8 cellular contexts compared by ENCODE assay signal in genomic region chr17:46770439-46770817, GRCh38. TPM values are rescaled to one million over a fixed set of nuclear protein-coding genes. Genes with fewer than 3 reads are reported as not detected.
DNase-seq lines count a peak whose midpoint lies in the region; ATAC-seq and TF ChIP-seq lines count a peak whose summit lies in the region.

No MANE protein-coding gene starts in this region.

- in situ Hi-C loops in brain microvascular endothelial cell (cut with HindIII; ENCODE audit: low pct_ligation_motif_present, low sequenced_read_pairs) = no loop called here

- H3K27ac Mint-ChIP-seq in activated naive CD4-positive, alpha-beta T cell treated with anti-CD3 and anti-CD28 coated beads, Interleukin-2, amount 10 ng/mL, durations not matched to agents 7 days and 5 days = no peak overlapping the region
- no peak overlapping the region for H3K27ac Mint-ChIP-seq in activated CD8-positive, alpha-beta T cell treated with anti-CD3 and anti-CD28 coated beads, Interleukin-2, amount 10 ng/mL, durations not matched to agents 7 days and 5 days

- peaks cover 20% of the 10 kb centered on the region for H3K4me1 Mint-ChIP-seq in activated naive CD4-positive, alpha-beta T cell treated with anti-CD3 and anti-CD28 coated beads, Interleukin-2, amount 10 ng/mL, durations not matched to agents 7 days and 5 days
- peaks cover 29% of the 10 kb centered on the region for H3K4me1 Mint-ChIP-seq in activated CD8-positive, alpha-beta T cell treated with anti-CD3 and anti-CD28 coated beads, Interleukin-2, amount 10 ng/mL, durations not matched to agents 7 days and 5 days (ENCODE audit: low read depth)

- CTCF ChIA-PET in activated naive CD4-positive, alpha-beta T cell treated with anti-CD3 and anti-CD28 coated beads, Interleukin-2, amount 10 ng/mL, durations not matched to agents 7 days and 5 days (lab: Charles Lee) = no interaction called here
- CTCF ChIA-PET in activated CD8-positive, alpha-beta T cell treated with anti-CD3 and anti-CD28 coated beads, Interleukin-2, amount 10 ng/mL, durations not matched to agents 7 days and 5 days (lab: Charles Lee) = no interaction called here

- POLR2A ChIA-PET in activated CD8-positive, alpha-beta T cell treated with anti-CD3 and anti-CD28 coated beads, Interleukin-2, amount 10 ng/mL, durations not matched to agents 7 days and 5 days (lab: Charles Lee) = no interaction called here

- H3K36me3 Mint-ChIP-seq in activated naive CD4-positive, alpha-beta T cell treated with anti-CD3 and anti-CD28 coated beads, Interleukin-2, amount 10 ng/mL, durations not matched to agents 7 days and 5 days = no peaks in the 10 kb centered on the region
- H3K36me3 Mint-ChIP-seq in activated CD8-positive, alpha-beta T cell treated with anti-CD3 and anti-CD28 coated beads, Interleukin-2, amount 10 ng/mL, durations not matched to agents 7 days and 5 days (ENCODE audit: low read depth) = no peaks in the 10 kb centered on the region

- H3K4me1 ChIP-seq in liver (ENCODE audit: control insufficient read depth in 4 of 4, insufficient read depth in 4 of 4, low read length in 3 of 4) (peaks cover 10 to 21% (median 18%) of the 10 kb centered on the region in 4 donors), stomach smooth muscle (ENCODE audit: control insufficient read depth, insufficient read depth, low read length) (peaks cover 19% of the 10 kb centered on the region)

- 79% methylated on average over 14 of the region's 14 CpGs for WGBS in liver

- TF ChIP-seq RAD21 in liver (IDR thresholded peaks at IDR 0.05) = no peak

- H3K27me3 ChIP-seq in liver (ENCODE audit: control insufficient read depth in 4 of 4, insufficient read depth in 4 of 4, low read length in 3 of 4) (no peaks in the 10 kb centered on the region), stomach smooth muscle (ENCODE audit: control insufficient read depth in 1 of 2, insufficient read depth in 2 of 2, low read length in 2 of 2) (peaks cover 0 to 14% of the 10 kb centered on the region in 2 donors), brain microvascular endothelial cell (replicated peaks) (no peaks in the 10 kb centered on the region)

- peaks cover 90% of the 10 kb centered on the region for H3K27me3 Mint-ChIP-seq in activated naive CD4-positive, alpha-beta T cell treated with anti-CD3 and anti-CD28 coated beads, Interleukin-2, amount 10 ng/mL, durations not matched to agents 7 days and 5 days
- H3K27me3 Mint-ChIP-seq in activated CD8-positive, alpha-beta T cell treated with anti-CD3 and anti-CD28 coated beads, Interleukin-2, amount 10 ng/mL, durations not matched to agents 7 days and 5 days (ENCODE audit: low read depth) = peaks cover 35% of the 10 kb centered on the region

- H3K9me3 Mint-ChIP-seq in activated naive CD4-positive, alpha-beta T cell treated with anti-CD3 and anti-CD28 coated beads, Interleukin-2, amount 10 ng/mL, durations not matched to agents 7 days and 5 days = no peaks in the 10 kb centered on the region
- H3K9me3 Mint-ChIP-seq in activated CD8-positive, alpha-beta T cell treated with anti-CD3 and anti-CD28 coated beads, Interleukin-2, amount 10 ng/mL, durations not matched to agents 7 days and 5 days (ENCODE audit: insufficient read depth) = no peaks in the 10 kb centered on the region

- H3K9me3 ChIP-seq in liver (ENCODE audit: control insufficient read depth in 4 of 4, low read length in 3 of 4) (no peaks in the 10 kb centered on the region), stomach smooth muscle (ENCODE audit: control insufficient read depth in 2 of 2, low read length in 2 of 2) (no peaks in the 10 kb centered on the region)

- no peak for ATAC-seq in activated CD8-positive, alpha-beta T cell treated with anti-CD3 and anti-CD28 coated beads, Interleukin-2, amount 10 ng/mL, durations not matched to agents 7 days and 5 days

- peak overlapping the region in 1 of 2 donors; percentile 88 for H3K27ac ChIP-seq in liver (ENCODE audit: low read depth in 1 of 2, low read length in 2 of 2)
- H3K27ac ChIP-seq in stomach smooth muscle (ENCODE audit: low read length) = peak overlapping the region; percentile 18
- no peak overlapping the region for H3K27ac ChIP-seq in brain microvascular endothelial cell

- peak overlapping the region in 1 of 2 donors; percentile 37 for H3K9ac ChIP-seq in liver (ENCODE audit: low read depth in 1 of 2, low read length in 2 of 2)
- H3K9ac ChIP-seq in stomach smooth muscle (ENCODE audit: low read length in 2 of 2) = no peak overlapping the region

- H3K4me3 ChIP-seq in liver (ENCODE audit: low read depth in 1 of 3, low read length in 3 of 3) (peak overlapping the region; percentile 35 to 80 (median 78)), stomach smooth muscle (ENCODE audit: low read length in 2 of 2) (peak overlapping the region in 1 of 2 donors; percentile 68), brain microvascular endothelial cell (ENCODE audit: low read depth, low read length) (no peak overlapping the region)

- TF ChIP-seq CTCF in liver (IDR thresholded peaks at IDR 0.05; ENCODE audit: low read depth, low read length, missing input control) (no peak), brain microvascular endothelial cell (IDR thresholded peaks at IDR 0.05; ENCODE audit: low read depth, low read length, missing control alignments) (no peak)

- peaks cover 0 to 2% (median 0%) of the 10 kb centered on the region in 4 donors for H3K36me3 ChIP-seq in liver (ENCODE audit: control insufficient read depth in 4 of 4, insufficient read depth in 3 of 4, low read depth in 1 of 4, low read length in 3 of 4)
- H3K36me3 ChIP-seq in stomach smooth muscle (ENCODE audit: control insufficient read depth in 2 of 2, insufficient read depth in 2 of 2, low read length in 2 of 2) = no peaks in the 10 kb centered on the region
- no peaks in the 10 kb centered on the region for H3K36me3 ChIP-seq in brain microvascular endothelial cell (replicated peaks)

- no peak for DNase-seq in activated naive CD4-positive, alpha-beta T cell treated with anti-CD3 and anti-CD28 coated beads, Interleukin-2, amount 10 ng/mL, durations not matched to agents 7 days and 5 days
- no peak for DNase-seq in activated naive CD4-positive, alpha-beta T cell treated with Interleukin-2 at 50 U/mL for 16 hours
- no peak for DNase-seq in activated CD8-positive, alpha-beta T cell treated with anti-CD3 and anti-CD28 coated beads, Interleukin-2, amount 10 ng/mL, durations not matched to agents 7 days and 5 days
- no peak for DNase-seq in brain microvascular endothelial cell
- DNase-seq in central memory CD4-positive, alpha-beta T cell = no peak
- no peak for DNase-seq in NCI-H1092 treated with DMSO at 0.1 percent for 48 hours (lab: John Stamatoyannopoulos, UW)

- H3K4me3 Mint-ChIP-seq in activated naive CD4-positive, alpha-beta T cell treated with anti-CD3 and anti-CD28 coated beads, Interleukin-2, amount 10 ng/mL, durations not matched to agents 7 days and 5 days = peak overlapping the region; percentile 41
- H3K4me3 Mint-ChIP-seq in activated CD8-positive, alpha-beta T cell treated with anti-CD3 and anti-CD28 coated beads, Interleukin-2, amount 10 ng/mL, durations not matched to agents 7 days and 5 days = peak overlapping the region; percentile 18

TF ChIP-seq in liver, 16 proteins besides CTCF, POLR2A, EP300 and RAD21 (continues in another document):
- TF ChIP-seq NR2F2 (IDR thresholded peaks at IDR 0.05) (no peak), HNF4A (conservative IDR thresholded peaks at IDR 0.05) (no peak), FOXA2 (IDR thresholded peaks at IDR 0.05) (no peak), ZBTB33 (IDR thresholded peaks at IDR 0.05) (no peak), RXRA (IDR thresholded peaks at IDR 0.05) (no peak), SP1 (IDR thresholded peaks at IDR 0.05) (no peak), JUND (IDR thresholded peaks at IDR 0.05) (no peak), GABPA (IDR thresholded peaks at IDR 0.05 in 1 of 2, conservative IDR thresholded peaks at IDR 0.05 in 1 of 2) (no peak), TAF1 (conservative IDR thresholded peaks at IDR 0.05) (no peak), HNF4G (IDR thresholded peaks at IDR 0.05) (no peak)
- TF ChIP-seq, protein P1, sequence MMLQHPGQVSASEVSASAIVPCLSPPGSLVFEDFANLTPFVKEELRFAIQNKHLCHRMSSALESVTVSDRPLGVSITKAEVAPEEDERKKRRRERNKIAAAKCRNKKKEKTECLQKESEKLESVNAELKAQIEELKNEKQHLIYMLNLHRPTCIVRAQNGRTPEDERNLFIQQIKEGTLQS (IDR thresholded peaks at IDR 0.05) = no peak
- TF ChIP-seq, protein P2, sequence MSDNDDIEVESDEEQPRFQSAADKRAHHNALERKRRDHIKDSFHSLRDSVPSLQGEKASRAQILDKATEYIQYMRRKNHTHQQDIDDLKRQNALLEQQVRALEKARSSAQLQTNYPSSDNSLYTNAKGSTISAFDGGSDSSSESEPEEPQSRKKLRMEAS (IDR thresholded peaks at IDR 0.05) = no peak

RNA-seq across cellular contexts. Expression of gene WNT3, which starts 48.1 kb away (rescaled TPM):
- not detected for total RNA-seq in activated CD8-positive, alpha-beta T cell treated with anti-CD3 and anti-CD28 coated beads, Interleukin-2, amount 10 ng/mL, durations not matched to agents 7 days and 5 days
- 1 to 10 TPM in 1 of 2 donors, under 1 TPM in 1; 0.19 to 4.3 TPM for total RNA-seq in liver
- 1 to 10 TPM; 2.1 to 3.3 TPM for polyA plus RNA-seq in liver
